In the genomic region with DNA sequence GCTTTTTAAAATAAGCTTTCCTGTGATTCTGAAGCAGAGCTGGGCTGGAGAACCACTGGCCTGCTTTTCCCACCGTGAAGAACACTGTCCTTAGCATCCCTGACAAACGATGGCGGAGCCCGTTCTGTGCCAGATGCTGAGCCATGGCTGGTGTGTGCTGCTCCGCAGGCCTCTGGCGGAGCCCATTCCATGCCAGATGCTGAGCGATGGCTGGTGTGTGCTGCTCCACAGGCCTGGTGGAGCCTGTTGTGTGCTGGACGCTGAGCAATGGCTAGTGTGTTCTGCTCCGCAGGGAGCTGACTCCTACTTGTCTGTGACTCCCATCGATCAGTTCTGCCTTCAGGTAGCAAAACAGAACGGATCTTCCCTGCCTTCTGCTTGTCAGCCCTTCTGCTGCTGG, we compare ENCODE assay signal across 3 cellular contexts.
TF ChIP-seq lines count a peak whose summit lies in the region.

No MANE protein-coding gene starts in this region.

TF ChIP-seq in SK-N-SH, 30 proteins besides CTCF, POLR2A, EP300 and RAD21 (continues in another document):
- no peak for TF ChIP-seq MXI1 (IDR thresholded peaks at IDR 0.05; ENCODE audit: low read depth, low read length)
- TF ChIP-seq, protein P1, sequence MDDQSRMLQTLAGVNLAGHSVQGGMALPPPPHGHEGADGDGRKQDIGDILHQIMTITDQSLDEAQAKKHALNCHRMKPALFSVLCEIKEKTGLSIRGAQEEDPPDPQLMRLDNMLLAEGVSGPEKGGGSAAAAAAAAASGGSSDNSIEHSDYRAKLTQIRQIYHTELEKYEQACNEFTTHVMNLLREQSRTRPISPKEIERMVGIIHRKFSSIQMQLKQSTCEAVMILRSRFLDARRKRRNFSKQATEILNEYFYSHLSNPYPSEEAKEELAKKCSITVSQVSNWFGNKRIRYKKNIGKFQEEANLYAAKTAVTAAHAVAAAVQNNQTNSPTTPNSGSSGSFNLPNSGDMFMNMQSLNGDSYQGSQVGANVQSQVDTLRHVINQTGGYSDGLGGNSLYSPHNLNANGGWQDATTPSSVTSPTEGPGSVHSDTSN (IDR thresholded peaks at IDR 0.05): no peak
- TF ChIP-seq RXRA (IDR thresholded peaks at IDR 0.05; ENCODE audit: borderline replicate concordance, low read depth): no peak
- no peak for TF ChIP-seq YY1 (IDR thresholded peaks at IDR 0.05; ENCODE audit: low read depth)
- TF ChIP-seq, protein P2, sequence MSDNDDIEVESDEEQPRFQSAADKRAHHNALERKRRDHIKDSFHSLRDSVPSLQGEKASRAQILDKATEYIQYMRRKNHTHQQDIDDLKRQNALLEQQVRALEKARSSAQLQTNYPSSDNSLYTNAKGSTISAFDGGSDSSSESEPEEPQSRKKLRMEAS (IDR thresholded peaks at IDR 0.05; ENCODE audit: low read depth): no peak
- TF ChIP-seq POLR2AphosphoS5 (IDR thresholded peaks at IDR 0.05; ENCODE audit: low read depth, low read length): no peak
- TF ChIP-seq MEF2A (IDR thresholded peaks at IDR 0.05; ENCODE audit: borderline replicate concordance, low read depth): no peak
- TF ChIP-seq SIN3A (IDR thresholded peaks at IDR 0.05; ENCODE audit: borderline replicate concordance, low read depth, low read length): no peak
- no peak for TF ChIP-seq ELF1 (IDR thresholded peaks at IDR 0.05)
- no peak for TF ChIP-seq RFX5 (IDR thresholded peaks at IDR 0.05; ENCODE audit: low read length)
- TF ChIP-seq, protein P3, sequence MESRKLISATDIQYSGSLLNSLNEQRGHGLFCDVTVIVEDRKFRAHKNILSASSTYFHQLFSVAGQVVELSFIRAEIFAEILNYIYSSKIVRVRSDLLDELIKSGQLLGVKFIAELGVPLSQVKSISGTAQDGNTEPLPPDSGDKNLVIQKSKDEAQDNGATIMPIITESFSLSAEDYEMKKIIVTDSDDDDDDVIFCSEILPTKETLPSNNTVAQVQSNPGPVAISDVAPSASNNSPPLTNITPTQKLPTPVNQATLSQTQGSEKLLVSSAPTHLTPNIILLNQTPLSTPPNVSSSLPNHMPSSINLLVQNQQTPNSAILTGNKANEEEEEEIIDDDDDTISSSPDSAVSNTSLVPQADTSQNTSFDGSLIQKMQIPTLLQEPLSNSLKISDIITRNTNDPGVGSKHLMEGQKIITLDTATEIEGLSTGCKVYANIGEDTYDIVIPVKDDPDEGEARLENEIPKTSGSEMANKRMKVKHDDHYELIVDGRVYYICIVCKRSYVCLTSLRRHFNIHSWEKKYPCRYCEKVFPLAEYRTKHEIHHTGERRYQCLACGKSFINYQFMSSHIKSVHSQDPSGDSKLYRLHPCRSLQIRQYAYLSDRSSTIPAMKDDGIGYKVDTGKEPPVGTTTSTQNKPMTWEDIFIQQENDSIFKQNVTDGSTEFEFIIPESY (IDR thresholded peaks at IDR 0.05; ENCODE audit: borderline replicate concordance, low read depth): no peak
- no peak for TF ChIP-seq GABPA (IDR thresholded peaks at IDR 0.05; ENCODE audit: low read depth)
- TF ChIP-seq, protein P4, sequence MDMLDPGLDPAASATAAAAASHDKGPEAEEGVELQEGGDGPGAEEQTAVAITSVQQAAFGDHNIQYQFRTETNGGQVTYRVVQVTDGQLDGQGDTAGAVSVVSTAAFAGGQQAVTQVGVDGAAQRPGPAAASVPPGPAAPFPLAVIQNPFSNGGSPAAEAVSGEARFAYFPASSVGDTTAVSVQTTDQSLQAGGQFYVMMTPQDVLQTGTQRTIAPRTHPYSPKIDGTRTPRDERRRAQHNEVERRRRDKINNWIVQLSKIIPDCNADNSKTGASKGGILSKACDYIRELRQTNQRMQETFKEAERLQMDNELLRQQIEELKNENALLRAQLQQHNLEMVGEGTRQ (IDR thresholded peaks at IDR 0.05; ENCODE audit: borderline replicate concordance, low read depth, low read length): no peak
- TF ChIP-seq, protein P5, sequence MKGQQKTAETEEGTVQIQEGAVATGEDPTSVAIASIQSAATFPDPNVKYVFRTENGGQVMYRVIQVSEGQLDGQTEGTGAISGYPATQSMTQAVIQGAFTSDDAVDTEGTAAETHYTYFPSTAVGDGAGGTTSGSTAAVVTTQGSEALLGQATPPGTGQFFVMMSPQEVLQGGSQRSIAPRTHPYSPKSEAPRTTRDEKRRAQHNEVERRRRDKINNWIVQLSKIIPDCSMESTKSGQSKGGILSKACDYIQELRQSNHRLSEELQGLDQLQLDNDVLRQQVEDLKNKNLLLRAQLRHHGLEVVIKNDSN (IDR thresholded peaks at IDR 0.05; ENCODE audit: borderline replicate concordance, low read depth): no peak
- no peak for TF ChIP-seq FOSL2 (IDR thresholded peaks at IDR 0.05; ENCODE audit: borderline replicate concordance, low read depth)

TF ChIP-seq in SK-N-SH treated with all-trans-retinoic acid at 6 μM for 48 hours, 23 proteins besides CTCF, POLR2A, EP300 and RAD21 (continues in another document):
- TF ChIP-seq ARNTL (CRISPR knock-in tag; IDR thresholded peaks at IDR 0.05; ENCODE audit: borderline replicate concordance, low read depth) (no peak), OSR1 (CRISPR knock-in tag; IDR thresholded peaks at IDR 0.05) (no peak), ISL1 (CRISPR knock-in tag; IDR thresholded peaks at IDR 0.05) (no peak), GLIS3 (CRISPR knock-in tag; IDR thresholded peaks at IDR 0.05) (no peak), SNAI2 (CRISPR knock-in tag; IDR thresholded peaks at IDR 0.05) (no peak), ESRRG (CRISPR knock-in tag; IDR thresholded peaks at IDR 0.05) (no peak), ZFP3 (CRISPR knock-in tag; IDR thresholded peaks at IDR 0.05) (no peak), ZNF70 (CRISPR knock-in tag; IDR thresholded peaks at IDR 0.05) (no peak), CSDC2 (CRISPR knock-in tag; IDR thresholded peaks at IDR 0.05) (no peak)
- TF ChIP-seq, protein P6, sequence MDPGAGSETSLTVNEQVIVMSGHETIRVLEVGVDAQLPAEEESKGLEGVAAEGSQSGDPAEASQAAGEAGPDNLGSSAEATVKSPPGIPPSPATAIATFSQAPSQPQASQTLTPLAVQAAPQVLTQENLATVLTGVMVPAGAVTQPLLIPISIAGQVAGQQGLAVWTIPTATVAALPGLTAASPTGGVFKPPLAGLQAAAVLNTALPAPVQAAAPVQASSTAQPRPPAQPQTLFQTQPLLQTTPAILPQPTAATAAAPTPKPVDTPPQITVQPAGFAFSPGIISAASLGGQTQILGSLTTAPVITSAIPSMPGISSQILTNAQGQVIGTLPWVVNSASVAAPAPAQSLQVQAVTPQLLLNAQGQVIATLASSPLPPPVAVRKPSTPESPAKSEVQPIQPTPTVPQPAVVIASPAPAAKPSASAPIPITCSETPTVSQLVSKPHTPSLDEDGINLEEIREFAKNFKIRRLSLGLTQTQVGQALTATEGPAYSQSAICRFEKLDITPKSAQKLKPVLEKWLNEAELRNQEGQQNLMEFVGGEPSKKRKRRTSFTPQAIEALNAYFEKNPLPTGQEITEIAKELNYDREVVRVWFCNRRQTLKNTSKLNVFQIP (CRISPR knock-in tag; IDR thresholded peaks at IDR 0.05; ENCODE audit: borderline replicate concordance, low read depth): no peak
- TF ChIP-seq, protein P7, sequence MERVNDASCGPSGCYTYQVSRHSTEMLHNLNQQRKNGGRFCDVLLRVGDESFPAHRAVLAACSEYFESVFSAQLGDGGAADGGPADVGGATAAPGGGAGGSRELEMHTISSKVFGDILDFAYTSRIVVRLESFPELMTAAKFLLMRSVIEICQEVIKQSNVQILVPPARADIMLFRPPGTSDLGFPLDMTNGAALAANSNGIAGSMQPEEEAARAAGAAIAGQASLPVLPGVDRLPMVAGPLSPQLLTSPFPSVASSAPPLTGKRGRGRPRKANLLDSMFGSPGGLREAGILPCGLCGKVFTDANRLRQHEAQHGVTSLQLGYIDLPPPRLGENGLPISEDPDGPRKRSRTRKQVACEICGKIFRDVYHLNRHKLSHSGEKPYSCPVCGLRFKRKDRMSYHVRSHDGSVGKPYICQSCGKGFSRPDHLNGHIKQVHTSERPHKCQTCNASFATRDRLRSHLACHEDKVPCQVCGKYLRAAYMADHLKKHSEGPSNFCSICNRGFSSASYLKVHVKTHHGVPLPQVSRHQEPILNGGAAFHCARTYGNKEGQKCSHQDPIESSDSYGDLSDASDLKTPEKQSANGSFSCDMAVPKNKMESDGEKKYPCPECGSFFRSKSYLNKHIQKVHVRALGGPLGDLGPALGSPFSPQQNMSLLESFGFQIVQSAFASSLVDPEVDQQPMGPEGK (CRISPR knock-in tag; IDR thresholded peaks at IDR 0.05; ENCODE audit: borderline replicate concordance): no peak
- TF ChIP-seq, protein P8, sequence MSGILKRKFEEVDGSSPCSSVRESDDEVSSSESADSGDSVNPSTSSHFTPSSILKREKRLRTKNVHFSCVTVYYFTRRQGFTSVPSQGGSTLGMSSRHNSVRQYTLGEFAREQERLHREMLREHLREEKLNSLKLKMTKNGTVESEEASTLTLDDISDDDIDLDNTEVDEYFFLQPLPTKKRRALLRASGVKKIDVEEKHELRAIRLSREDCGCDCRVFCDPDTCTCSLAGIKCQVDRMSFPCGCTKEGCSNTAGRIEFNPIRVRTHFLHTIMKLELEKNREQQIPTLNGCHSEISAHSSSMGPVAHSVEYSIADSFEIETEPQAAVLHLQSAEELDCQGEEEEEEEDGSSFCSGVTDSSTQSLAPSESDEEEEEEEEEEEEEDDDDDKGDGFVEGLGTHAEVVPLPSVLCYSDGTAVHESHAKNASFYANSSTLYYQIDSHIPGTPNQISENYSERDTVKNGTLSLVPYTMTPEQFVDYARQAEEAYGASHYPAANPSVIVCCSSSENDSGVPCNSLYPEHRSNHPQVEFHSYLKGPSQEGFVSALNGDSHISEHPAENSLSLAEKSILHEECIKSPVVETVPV (CRISPR knock-in tag; IDR thresholded peaks at IDR 0.05): no peak
- TF ChIP-seq, protein P9, sequence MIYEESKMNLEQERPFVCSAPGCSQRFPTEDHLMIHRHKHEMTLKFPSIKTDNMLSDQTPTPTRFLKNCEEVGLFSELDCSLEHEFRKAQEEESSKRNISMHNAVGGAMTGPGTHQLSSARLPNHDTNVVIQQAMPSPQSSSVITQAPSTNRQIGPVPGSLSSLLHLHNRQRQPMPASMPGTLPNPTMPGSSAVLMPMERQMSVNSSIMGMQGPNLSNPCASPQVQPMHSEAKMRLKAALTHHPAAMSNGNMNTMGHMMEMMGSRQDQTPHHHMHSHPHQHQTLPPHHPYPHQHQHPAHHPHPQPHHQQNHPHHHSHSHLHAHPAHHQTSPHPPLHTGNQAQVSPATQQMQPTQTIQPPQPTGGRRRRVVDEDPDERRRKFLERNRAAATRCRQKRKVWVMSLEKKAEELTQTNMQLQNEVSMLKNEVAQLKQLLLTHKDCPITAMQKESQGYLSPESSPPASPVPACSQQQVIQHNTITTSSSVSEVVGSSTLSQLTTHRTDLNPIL (CRISPR knock-in tag; IDR thresholded peaks at IDR 0.05; ENCODE audit: low read depth): no peak

TF ChIP-seq in K562, 482 proteins besides CTCF, POLR2A, EP300 and RAD21:
- TF ChIP-seq RBFOX2 (IDR thresholded peaks at IDR 0.05; ENCODE audit: low read depth, low read length) (0 out of 2 replicates have a peak, but pooled peaks have one; percentile 19), NFXL1 (CRISPR knock-in tag; IDR thresholded peaks at IDR 0.05) (no peak)
